9 cellular contexts compared by ENCODE assay signal in the genomic region with DNA sequence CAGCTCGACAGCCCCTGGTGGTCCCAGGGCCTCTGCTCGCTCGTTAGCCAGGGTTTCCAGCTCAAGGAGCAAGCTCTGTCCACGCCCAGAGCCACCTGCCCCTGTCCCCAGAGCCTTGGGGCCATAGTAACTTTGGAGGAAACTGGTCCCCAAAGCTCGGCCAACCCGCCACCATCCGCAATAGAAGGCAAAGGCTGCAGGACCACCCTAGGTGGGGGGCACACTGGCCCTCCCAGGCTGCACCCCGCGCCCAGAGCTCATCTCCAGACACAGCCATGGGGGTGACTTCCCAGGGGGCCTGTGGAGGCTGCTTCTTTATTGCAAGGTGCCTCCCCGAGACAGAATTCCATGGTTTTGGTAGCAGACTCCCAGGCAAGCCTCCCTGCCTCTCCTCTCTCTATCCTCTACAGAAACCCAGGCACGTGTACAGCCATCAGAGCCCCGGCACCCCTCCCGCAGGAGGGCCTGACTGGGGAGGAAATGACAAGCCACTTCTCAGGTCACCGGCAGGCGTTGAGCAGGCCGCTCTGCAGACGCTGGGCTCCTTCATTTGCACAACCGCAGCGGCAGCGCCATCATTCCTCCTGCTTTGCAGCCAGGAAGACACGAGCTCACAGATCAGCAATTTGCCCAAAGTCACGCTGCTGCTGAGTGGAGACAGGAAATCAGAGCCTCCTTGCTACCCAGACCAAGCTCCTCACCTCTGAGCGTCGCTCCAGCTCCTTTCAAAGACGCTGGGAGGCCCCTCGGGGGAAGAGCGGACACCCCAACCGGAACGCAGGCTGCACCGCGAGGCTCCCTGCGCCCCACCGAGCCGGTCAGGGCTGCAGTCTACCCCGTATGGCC.
DNase-seq lines count a peak whose midpoint lies in the region; ATAC-seq and TF ChIP-seq lines count a peak whose summit lies in the region.
"Had no signal": no experiment of that assay in that cellular context is flagged by ENCODE, and none has a peak within 500 bp of the region (broad histone marks: within the 10 kb centered on the region; RNA-seq: fewer than 3 reads in every experiment).

No MANE protein-coding gene starts in this region.

- H3K9me3 ChIP-seq in fibroblast of lung (ENCODE audit: control insufficient read depth, insufficient read depth, low read depth, low read length) = no peaks in the 10 kb centered on the region

- H3K4me2 ChIP-seq in fibroblast of lung (ENCODE audit: extremely low read depth, insufficient read depth, low read length) = no peak overlapping the region

- peak; percentile 61 for DNase-seq in activated CD4-positive, alpha-beta T cell treated with anti-CD3 and anti-CD28 coated beads, Interleukin-2, amount 10 ng/mL, durations not matched to agents 7 days and 5 days
- peak; percentile 17 to 18 for DNase-seq in fibroblast of lung (ENCODE audit: low read depth in 2 of 2)
- peak; percentile 41 for DNase-seq in putamen (ENCODE audit: low spot score)
- no peak for DNase-seq in NCI-H1436 treated with DMSO at 0.1 percent for 48 hours (lab: John Stamatoyannopoulos, UW)
- DNase-seq in epidermal melanocyte (ENCODE audit: insufficient read length, low spot score) = no peak
- DNase-seq: NCI-H2171 treated with DMSO at 0.1 percent for 48 hours had no signal

- peak overlapping the region; percentile 5 for H3K4me3 Mint-ChIP-seq in activated CD4-positive, alpha-beta T cell treated with anti-CD3 and anti-CD28 coated beads, Interleukin-2, amount 10 ng/mL, durations not matched to agents 7 days and 5 days

- H3K9me3 Mint-ChIP-seq in activated CD4-positive, alpha-beta T cell treated with anti-CD3 and anti-CD28 coated beads, Interleukin-2, amount 10 ng/mL, durations not matched to agents 7 days and 5 days = no peaks in the 10 kb centered on the region

- H3K9ac ChIP-seq in fibroblast of lung (ENCODE audit: insufficient read depth, low read length) = no peak overlapping the region

- no peaks in the 10 kb centered on the region for H3K27me3 Mint-ChIP-seq in activated CD4-positive, alpha-beta T cell treated with anti-CD3 and anti-CD28 coated beads, Interleukin-2, amount 10 ng/mL, durations not matched to agents 7 days and 5 days

- TF ChIP-seq CTCF in fibroblast of lung (conservative IDR thresholded peaks at IDR 0.05 in 1 of 2, IDR thresholded peaks at IDR 0.05 in 1 of 2; ENCODE audit: low read depth in 1 of 2, low read length in 2 of 2) = no peak

- H3K4me1 ChIP-seq in fibroblast of lung (ENCODE audit: control insufficient read depth, extremely low read depth, insufficient read depth, low read length) = no peaks in the 10 kb centered on the region

- H3K27me3 ChIP-seq in fibroblast of lung (ENCODE audit: control insufficient read depth, insufficient read depth, low read length) = no peaks in the 10 kb centered on the region

- H3K27ac Mint-ChIP-seq in activated CD4-positive, alpha-beta T cell treated with anti-CD3 and anti-CD28 coated beads, Interleukin-2, amount 10 ng/mL, durations not matched to agents 7 days and 5 days = peak overlapping the region; percentile 84

- no peaks in the 10 kb centered on the region for H4K20me1 ChIP-seq in fibroblast of lung (ENCODE audit: control insufficient read depth, extremely low read depth, insufficient read depth, low read length)

- CTCF ChIA-PET in activated CD4-positive, alpha-beta T cell treated with anti-CD3 and anti-CD28 coated beads, Interleukin-2, amount 10 ng/mL, durations not matched to agents 7 days and 5 days (lab: Charles Lee) = interaction anchor here (1.1 to 3.9 kb wide), 7 partner anchors 10 to 191 kb away, joined by 3 to 21 read pairs (median 3); no protein-coding TSS in a partner anchor

- H3K36me3 ChIP-seq in fibroblast of lung (ENCODE audit: control insufficient read depth, insufficient read depth, low read length) = no peaks in the 10 kb centered on the region

- POLR2A ChIA-PET in activated CD4-positive, alpha-beta T cell treated with anti-CD3 and anti-CD28 coated beads, Interleukin-2, amount 10 ng/mL, durations not matched to agents 7 days and 5 days (lab: Charles Lee) = interaction anchor here (0.6 kb wide), 1 partner anchor 937 kb away, joined by 4 read pairs; no protein-coding TSS in a partner anchor

- H3K4me3 ChIP-seq in fibroblast of lung (replicated peaks in 1 of 4; ENCODE audit: control extremely low read depth in 1 of 4, insufficient read depth in 1 of 4, low read depth in 3 of 4, low read length in 4 of 4) = no peak overlapping the region

- H3K36me3 Mint-ChIP-seq in activated CD4-positive, alpha-beta T cell treated with anti-CD3 and anti-CD28 coated beads, Interleukin-2, amount 10 ng/mL, durations not matched to agents 7 days and 5 days (ENCODE audit: low read depth) = no peaks in the 10 kb centered on the region

- H3K4me1 Mint-ChIP-seq in activated CD4-positive, alpha-beta T cell treated with anti-CD3 and anti-CD28 coated beads, Interleukin-2, amount 10 ng/mL, durations not matched to agents 7 days and 5 days = peaks cover 12% of the 10 kb centered on the region

- ATAC-seq in GM18511 (IDR thresholded peaks at IDR 0.05; ENCODE audit: unreplicated experiment) = peak; percentile 84
- no peak for ATAC-seq in HG02970 (IDR thresholded peaks at IDR 0.05; ENCODE audit: low FRiP score, unreplicated experiment)
- no peak for ATAC-seq in HG03196 (IDR thresholded peaks at IDR 0.05; ENCODE audit: unreplicated experiment)

- H2AFZ ChIP-seq in fibroblast of lung (ENCODE audit: low read length) = no peak overlapping the region

- no peaks in the 10 kb centered on the region for H3K79me2 ChIP-seq in fibroblast of lung (ENCODE audit: control insufficient read depth, insufficient read depth, low read length)

- no peak overlapping the region for H3K27ac ChIP-seq in fibroblast of lung (ENCODE audit: insufficient read depth, low read length)

Comparison
In these comparisons a context has a peak if more than half of its experiments do, and no peak if none do; other contexts are left out.
1. DNase-seq: peak in activated CD4-positive, alpha-beta T cell treated with anti-CD3 and anti-CD28 coated beads, Interleukin-2, amount 10 ng/mL, durations not matched to agents 7 days and 5 days (single experiment), fibroblast of lung (2 of 2) and putamen (single experiment); none in NCI-H1436 treated with DMSO at 0.1 percent for 48 hours (single experiment) and epidermal melanocyte (single experiment).